In the genomic region with DNA sequence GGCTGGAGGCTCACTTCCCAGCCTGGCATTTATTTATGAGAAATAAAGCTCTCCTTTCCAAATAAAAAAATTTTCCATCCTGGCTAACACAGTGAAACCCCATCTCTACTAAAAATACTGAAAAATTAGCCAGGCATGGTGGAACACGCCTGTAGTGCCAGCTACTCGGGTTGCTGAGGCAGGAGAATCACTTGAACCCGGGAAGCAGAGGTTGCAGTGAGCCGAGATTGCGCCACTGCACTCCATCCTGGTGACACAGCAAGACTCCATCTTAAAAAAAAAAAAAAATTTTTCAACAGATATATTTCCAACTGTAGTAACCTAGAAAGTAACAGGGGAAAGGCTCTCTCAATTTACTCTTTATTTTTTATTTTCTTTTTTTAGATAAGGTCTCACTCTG, we compare ENCODE assay signal across 1 cellular context.
TF ChIP-seq lines count a peak whose summit lies in the region.

No MANE protein-coding gene starts in this region.

TF ChIP-seq in HepG2, 621 proteins besides CTCF, POLR2A, EP300 and RAD21 (continued from another document):
- TF ChIP-seq, protein P1, sequence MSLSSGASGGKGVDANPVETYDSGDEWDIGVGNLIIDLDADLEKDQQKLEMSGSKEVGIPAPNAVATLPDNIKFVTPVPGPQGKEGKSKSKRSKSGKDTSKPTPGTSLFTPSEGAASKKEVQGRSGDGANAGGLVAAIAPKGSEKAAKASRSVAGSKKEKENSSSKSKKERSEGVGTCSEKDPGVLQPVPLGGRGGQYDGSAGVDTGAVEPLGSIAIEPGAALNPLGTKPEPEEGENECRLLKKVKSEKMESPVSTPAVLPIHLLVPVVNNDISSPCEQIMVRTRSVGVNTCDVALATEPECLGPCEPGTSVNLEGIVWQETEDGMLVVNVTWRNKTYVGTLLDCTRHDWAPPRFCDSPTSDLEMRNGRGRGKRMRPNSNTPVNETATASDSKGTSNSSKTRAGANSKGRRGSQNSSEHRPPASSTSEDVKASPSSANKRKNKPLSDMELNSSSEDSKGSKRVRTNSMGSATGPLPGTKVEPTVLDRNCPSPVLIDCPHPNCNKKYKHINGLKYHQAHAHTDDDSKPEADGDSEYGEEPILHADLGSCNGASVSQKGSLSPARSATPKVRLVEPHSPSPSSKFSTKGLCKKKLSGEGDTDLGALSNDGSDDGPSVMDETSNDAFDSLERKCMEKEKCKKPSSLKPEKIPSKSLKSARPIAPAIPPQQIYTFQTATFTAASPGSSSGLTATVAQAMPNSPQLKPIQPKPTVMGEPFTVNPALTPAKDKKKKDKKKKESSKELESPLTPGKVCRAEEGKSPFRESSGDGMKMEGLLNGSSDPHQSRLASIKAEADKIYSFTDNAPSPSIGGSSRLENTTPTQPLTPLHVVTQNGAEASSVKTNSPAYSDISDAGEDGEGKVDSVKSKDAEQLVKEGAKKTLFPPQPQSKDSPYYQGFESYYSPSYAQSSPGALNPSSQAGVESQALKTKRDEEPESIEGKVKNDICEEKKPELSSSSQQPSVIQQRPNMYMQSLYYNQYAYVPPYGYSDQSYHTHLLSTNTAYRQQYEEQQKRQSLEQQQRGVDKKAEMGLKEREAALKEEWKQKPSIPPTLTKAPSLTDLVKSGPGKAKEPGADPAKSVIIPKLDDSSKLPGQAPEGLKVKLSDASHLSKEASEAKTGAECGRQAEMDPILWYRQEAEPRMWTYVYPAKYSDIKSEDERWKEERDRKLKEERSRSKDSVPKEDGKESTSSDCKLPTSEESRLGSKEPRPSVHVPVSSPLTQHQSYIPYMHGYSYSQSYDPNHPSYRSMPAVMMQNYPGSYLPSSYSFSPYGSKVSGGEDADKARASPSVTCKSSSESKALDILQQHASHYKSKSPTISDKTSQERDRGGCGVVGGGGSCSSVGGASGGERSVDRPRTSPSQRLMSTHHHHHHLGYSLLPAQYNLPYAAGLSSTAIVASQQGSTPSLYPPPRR (CRISPR knock-in tag; IDR thresholded peaks at IDR 0.05; ENCODE audit: borderline replicate concordance): no peak
- TF ChIP-seq KDM4B (CRISPR knock-in tag; IDR thresholded peaks at IDR 0.05): no peak
- TF ChIP-seq CREBL2 (CRISPR knock-in tag; IDR thresholded peaks at IDR 0.05; ENCODE audit: borderline replicate concordance): no peak
- no peak for TF ChIP-seq RBM22 (optimal IDR thresholded peaks at IDR 0.05; ENCODE audit: low read length)
- no peak for TF ChIP-seq ZBTB8A (CRISPR knock-in tag; IDR thresholded peaks at IDR 0.05; ENCODE audit: borderline replicate concordance, low read depth)
- TF ChIP-seq DMAP1 (CRISPR knock-in tag; IDR thresholded peaks at IDR 0.05): no peak
- no peak for TF ChIP-seq NFE2L2 (IDR thresholded peaks at IDR 0.05; ENCODE audit: low read length)
- no peak for TF ChIP-seq BRCA1 (CRISPR knock-in tag; IDR thresholded peaks at IDR 0.05)
- TF ChIP-seq HMGXB3 (CRISPR knock-in tag; IDR thresholded peaks at IDR 0.05; ENCODE audit: borderline replicate concordance): no peak
- no peak for TF ChIP-seq KDM1A (CRISPR knock-in tag; IDR thresholded peaks at IDR 0.05)
